In the genomic region with DNA sequence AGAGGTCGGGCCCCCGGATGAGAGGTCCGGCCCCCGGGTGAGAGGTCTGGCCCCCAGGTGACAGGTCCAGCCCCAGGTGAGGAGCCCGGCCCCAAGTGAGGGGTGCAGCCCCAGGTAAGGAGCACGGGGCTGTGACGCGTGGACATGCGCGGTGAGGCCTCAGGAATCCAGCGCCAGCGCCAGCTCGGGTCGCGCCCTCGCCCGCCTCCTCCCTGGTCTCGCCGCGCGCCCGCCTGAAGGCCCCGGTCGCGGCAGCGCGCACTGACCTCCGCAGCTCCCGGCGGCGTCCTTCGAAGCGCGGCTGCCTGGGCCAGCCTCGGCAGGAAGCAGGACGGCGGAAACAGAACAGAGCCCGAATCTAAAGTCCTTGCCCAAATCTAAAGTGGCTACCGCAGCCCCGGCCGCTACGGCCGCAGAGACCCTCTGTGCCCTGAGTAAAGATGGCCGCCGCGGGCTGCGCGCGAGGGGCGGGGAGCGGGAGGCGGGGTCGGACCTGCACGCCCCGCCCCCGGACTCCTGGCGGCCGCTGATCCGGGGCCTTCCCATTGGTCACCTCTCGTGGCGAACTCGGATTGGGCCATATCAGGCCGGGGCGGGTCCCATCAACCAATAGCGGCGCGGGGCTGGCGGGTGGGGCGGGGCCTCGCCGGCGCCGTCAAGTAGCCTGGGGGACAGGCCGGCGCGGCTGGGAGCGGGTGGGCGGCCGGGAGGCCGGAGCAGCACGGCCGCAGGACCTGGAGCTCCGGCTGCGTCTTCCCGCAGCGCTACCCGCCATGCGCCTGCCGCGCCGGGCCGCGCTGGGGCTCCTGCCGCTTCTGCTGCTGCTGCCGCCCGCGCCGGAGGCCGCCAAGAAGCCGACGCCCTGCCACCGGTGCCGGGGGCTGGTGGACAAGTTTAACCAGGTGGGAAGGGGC, we compare ENCODE assay signal across 8 cellular contexts. TPM values are rescaled to one million over a fixed set of nuclear protein-coding genes. Genes with fewer than 3 reads are reported as not detected.
DNase-seq lines count a peak whose midpoint lies in the region; ATAC-seq and TF ChIP-seq lines count a peak whose summit lies in the region.

TSS of gene ALG12 (minus strand) at position 442 of the 914 bp plus-strand sequence. CDS start 4,673 bp downstream, outside the sequence.
TSS of gene CRELD2 (plus strand) at position 638 of the 914 bp plus-strand sequence. CDS start at position 774, 136 bp downstream.

- no peaks in the 10 kb centered on the region for H3K9me3 ChIP-seq in left lung

- ATAC-seq in GM19351 (IDR thresholded peaks at IDR 0.05; ENCODE audit: unreplicated experiment) (peak; percentile 88), HG03520 (IDR thresholded peaks at IDR 0.05; ENCODE audit: unreplicated experiment) (peak; percentile 86), left lung (peak; percentile 97)

- no peak for TF ChIP-seq CTCF in C4-2B (conservative IDR thresholded peaks at IDR 0.05)
- no peak for TF ChIP-seq CTCF in left lung (IDR thresholded peaks at IDR 0.05)

- DNase-seq in NCI-H748 treated with DMSO at 0.1 percent for 48 hours (lab: John Stamatoyannopoulos, UW) (peak; percentile 88), dedifferentiated amniotic fluid mesenchymal stem cell (ENCODE audit: extremely low spot score) (peak; percentile 96), left lung (peak; percentile 97)
- peak; percentile 92 to 97 for DNase-seq in activated CD4-positive, alpha-beta T cell treated with anti-CD3 and anti-CD28 coated beads, Interleukin-2, amount 50 U/mL, for 24 hours (ENCODE audit: low read depth in 1 of 2, low spot score in 1 of 2)
- peak; percentile 96 for DNase-seq in stimulated activated CD4-positive, alpha-beta T cell treated with anti-CD3 and anti-CD28 coated beads, Interleukin-2, amount 100 ng/mL, for 4 hours (ENCODE audit: low read depth)

- H3K4me1 ChIP-seq in left lung, result peaks cover 13 to 30% of the 10 kb centered on the region in 2 donors

- intact Hi-C loops in left lung (cut with DNase I), result loop anchor here in 1 of 2 donors (10.0 kb wide), 1 partner anchor 143 kb away; no protein-coding TSS in a partner anchor

- peak within 1 kb of the TSS; percentile 90 for H3K27ac ChIP-seq in C4-2B
- peak within 1 kb of the TSS; percentile 96 for H3K27ac ChIP-seq in left lung

- peak within 1 kb of the TSS; percentile 87 to 93 for H3K4me3 ChIP-seq in left lung

- peaks cover 0 to 34% of the 10 kb centered on the region in 2 donors for H3K36me3 ChIP-seq in left lung

- no peaks in the 10 kb centered on the region for H3K27me3 ChIP-seq in left lung

RNA-seq across cellular contexts. Expression of gene ALG12, which starts in this region (rescaled TPM):
- 10 to 100 TPM; 29.4 to 35.2 TPM for total RNA-seq in left lung

RNA-seq across cellular contexts. Expression of gene CRELD2, which starts in this region (rescaled TPM):
- 10 to 100 TPM; 59.7 to 79.7 TPM for total RNA-seq in left lung

Comparison
In these comparisons a context has a peak if more than half of its experiments do, and no peak if none do; other contexts are left out.
1. Peak in every context shown above with its lines: DNase-seq, ATAC-seq, H3K4me3 ChIP-seq and H3K27ac ChIP-seq.